Comparison of ENCODE assay signal across 1 cellular context in the genomic region with DNA sequence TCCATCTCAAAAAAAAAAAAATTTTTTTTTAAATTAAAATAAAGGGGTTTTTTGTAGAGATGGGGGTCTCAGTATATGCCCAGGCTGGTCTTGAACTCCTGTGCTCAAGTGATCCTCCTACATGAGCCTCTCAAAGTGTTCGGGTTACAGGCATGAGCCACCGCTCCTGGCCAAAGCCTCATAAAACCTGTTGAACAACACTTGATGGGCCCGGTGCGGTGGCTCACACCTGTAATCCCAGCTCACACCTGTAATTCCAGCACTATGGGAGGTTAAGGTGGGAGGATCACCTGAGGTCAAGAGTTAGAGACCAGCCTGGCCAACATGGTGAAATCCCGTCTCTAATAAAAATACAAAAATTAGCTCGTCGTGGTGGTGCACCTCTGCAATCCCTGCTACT.
TF ChIP-seq lines count a peak whose summit lies in the region.

No MANE protein-coding gene starts in this region.

TF ChIP-seq in HEK293, 187 proteins besides CTCF, POLR2A, EP300 and RAD21 (continued from another document):
- TF ChIP-seq, protein P1, sequence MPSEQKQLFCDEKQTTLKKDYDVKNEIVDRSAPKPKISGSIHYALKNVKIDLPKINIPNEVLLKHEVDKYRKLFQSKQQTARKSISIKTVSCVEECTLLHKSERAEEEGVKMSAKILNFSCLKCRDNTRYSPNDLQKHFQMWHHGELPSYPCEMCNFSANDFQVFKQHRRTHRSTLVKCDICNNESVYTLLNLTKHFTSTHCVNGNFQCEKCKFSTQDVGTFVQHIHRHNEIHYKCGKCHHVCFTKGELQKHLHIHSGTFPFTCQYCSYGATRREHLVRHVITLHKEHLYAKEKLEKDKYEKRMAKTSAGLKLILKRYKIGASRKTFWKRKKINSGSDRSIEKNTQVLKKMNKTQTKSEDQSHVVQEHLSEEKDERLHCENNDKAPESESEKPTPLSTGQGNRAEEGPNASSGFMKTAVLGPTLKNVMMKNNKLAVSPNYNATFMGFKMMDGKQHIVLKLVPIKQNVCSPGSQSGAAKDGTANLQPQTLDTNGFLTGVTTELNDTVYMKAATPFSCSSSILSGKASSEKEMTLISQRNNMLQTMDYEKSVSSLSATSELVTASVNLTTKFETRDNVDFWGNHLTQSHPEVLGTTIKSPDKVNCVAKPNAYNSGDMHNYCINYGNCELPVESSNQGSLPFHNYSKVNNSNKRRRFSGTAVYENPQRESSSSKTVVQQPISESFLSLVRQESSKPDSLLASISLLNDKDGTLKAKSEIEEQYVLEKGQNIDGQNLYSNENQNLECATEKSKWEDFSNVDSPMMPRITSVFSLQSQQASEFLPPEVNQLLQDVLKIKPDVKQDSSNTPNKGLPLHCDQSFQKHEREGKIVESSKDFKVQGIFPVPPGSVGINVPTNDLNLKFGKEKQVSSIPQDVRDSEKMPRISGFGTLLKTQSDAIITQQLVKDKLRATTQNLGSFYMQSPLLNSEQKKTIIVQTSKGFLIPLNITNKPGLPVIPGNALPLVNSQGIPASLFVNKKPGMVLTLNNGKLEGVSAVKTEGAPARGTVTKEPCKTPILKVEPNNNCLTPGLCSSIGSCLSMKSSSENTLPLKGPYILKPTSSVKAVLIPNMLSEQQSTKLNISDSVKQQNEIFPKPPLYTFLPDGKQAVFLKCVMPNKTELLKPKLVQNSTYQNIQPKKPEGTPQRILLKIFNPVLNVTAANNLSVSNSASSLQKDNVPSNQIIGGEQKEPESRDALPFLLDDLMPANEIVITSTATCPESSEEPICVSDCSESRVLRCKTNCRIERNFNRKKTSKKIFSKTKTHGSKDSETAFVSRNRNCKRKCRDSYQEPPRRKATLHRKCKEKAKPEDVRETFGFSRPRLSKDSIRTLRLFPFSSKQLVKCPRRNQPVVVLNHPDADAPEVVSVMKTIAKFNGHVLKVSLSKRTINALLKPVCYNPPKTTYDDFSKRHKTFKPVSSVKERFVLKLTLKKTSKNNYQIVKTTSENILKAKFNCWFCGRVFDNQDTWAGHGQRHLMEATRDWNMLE (tag by site-specific recombination; conservative IDR thresholded peaks at IDR 0.05; ENCODE audit: low read depth), result no peak
- TF ChIP-seq SCRT1 (tag by site-specific recombination; IDR thresholded peaks at IDR 0.05; ENCODE audit: borderline replicate concordance), result 0 out of 2 replicates have a peak, but pooled peaks have one; percentile 26
- no peak for TF ChIP-seq ZNF513 (tag by site-specific recombination; IDR thresholded peaks at IDR 0.05)
- no peak for TF ChIP-seq GFI1B (tag by site-specific recombination; IDR thresholded peaks at IDR 0.05)
- TF ChIP-seq ZNF404 (tag by site-specific recombination; IDR thresholded peaks at IDR 0.05), result no peak
